15 cellular contexts compared by ENCODE assay signal in the genomic region with DNA sequence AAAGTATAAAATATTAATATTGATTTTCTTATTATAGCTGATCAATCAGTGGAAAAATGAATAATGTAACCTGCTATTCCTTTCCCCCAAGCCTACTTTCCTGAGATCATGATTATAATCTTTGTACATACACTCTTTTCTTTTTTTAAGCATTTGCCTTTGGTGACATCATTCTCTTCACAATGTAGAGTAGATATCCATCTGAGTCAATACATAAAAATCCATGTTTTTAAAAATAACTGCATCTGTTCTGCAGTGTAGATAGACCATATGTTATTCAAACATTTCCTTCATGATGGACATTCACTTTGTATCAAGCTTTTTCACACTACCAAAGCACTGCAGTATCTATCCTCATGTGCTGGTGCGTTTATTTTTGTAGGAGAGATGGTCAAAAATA.
"Had no signal": no experiment of that assay in that cellular context is flagged by ENCODE, and none has a peak within 500 bp of the region (broad histone marks: within the 10 kb centered on the region; RNA-seq: fewer than 3 reads in every experiment).

No MANE protein-coding gene starts in this region.

- DNase-seq: activated CD4-positive, alpha-beta T cell treated with anti-CD3 and anti-CD28 coated beads, Interleukin-2, amount 50 U/mL, for 1 hour; activated CD8-positive, alpha-beta memory T cell treated with anti-CD3 and anti-CD28 coated beads for 24 hours; activated naive CD4-positive, alpha-beta T cell; activated naive CD8-positive, alpha-beta T cell treated with anti-CD3 and anti-CD28 coated beads, Interleukin-2, amount 10 ng/mL, durations not matched to agents 7 days and 5 days; anterior cingulate cortex; islet precursor cell; mucosa of descending colon; naive thymus-derived CD8-positive, alpha-beta T cell; retina; stimulated activated CD4-positive, alpha-beta T cell treated with anti-CD3 and anti-CD28 coated beads, Interleukin-15, amount 100 ng/mL, for 24 hours; stimulated activated CD4-positive, alpha-beta T cell treated with anti-CD3 and anti-CD28 coated beads, Interleukin-4, amount 100 ng/mL, for 1 hour; stimulated activated naive B cell treated with anti-CD40 and anti-IgM and Interleukin-4, amounts not matched to agents 10 μg/mL and 1 μg/mL and 100 μg/mL, for 72 hours; tibial artery had no signal

- H3K4me3 ChIP-seq: gastrocnemius medialis, mucosa of descending colon, tibial artery had no signal

- ATAC-seq: activated CD4-positive, CD25-positive, alpha-beta regulatory T cell treated with anti-CD3 and anti-CD28 coated beads, Interleukin-2, amount 50 U/mL, for 24 hours; gastrocnemius medialis; mucosa of descending colon; naive thymus-derived CD8-positive, alpha-beta T cell; stimulated activated naive B cell treated with anti-CD40 and anti-IgM and Interleukin-4, amounts not matched to agents 10 μg/mL and 1 μg/mL and 100 μg/mL, for 72 hours had no signal

- H3K27ac ChIP-seq: tibial artery had no signal

- H3K36me3 ChIP-seq: gastrocnemius medialis, tibial artery had no signal

- H3K27me3 ChIP-seq: gastrocnemius medialis, tibial artery had no signal

- H3K9me3 ChIP-seq: gastrocnemius medialis, mucosa of descending colon, tibial artery had no signal
